7 cellular contexts compared by ENCODE assay signal in genomic region chr11:111870522-111870886, GRCh38. TPM values are rescaled to one million over a fixed set of nuclear protein-coding genes. Genes with fewer than 3 reads are reported as not detected.
A peak's percentile ranks its signal among the peaks of the same experiment; 100 is the strongest.
DNase-seq lines count a peak whose midpoint lies in the region; ATAC-seq and TF ChIP-seq lines count a peak whose summit lies in the region.

No MANE protein-coding gene starts in this region.

- no peak for TF ChIP-seq CTCF in VCaP (conservative IDR thresholded peaks at IDR 0.05)

- ATAC-seq in GM18520 (IDR thresholded peaks at IDR 0.05; ENCODE audit: unreplicated experiment) (peak; percentile 6), HG02678 (IDR thresholded peaks at IDR 0.05; ENCODE audit: unreplicated experiment) (peak; percentile 19)

- H3K27me3 ChIP-seq in subcutaneous abdominal adipose tissue (ENCODE audit: control insufficient read depth in 5 of 5, insufficient read depth in 4 of 5, low read length in 5 of 5): no peaks in the 10 kb centered on the region

- peak overlapping the region; percentile 82 to 93 (median 84) for H3K9ac ChIP-seq in subcutaneous abdominal adipose tissue (ENCODE audit: low read length in 5 of 5)

- intact Hi-C loops in posterior vena cava (cut with DNase I): loop anchor here in 1 of 2 donors (10.0 kb wide), 2 partner anchors 64 to 104 kb away; partner anchors contain the start of gene DIXDC1

- no peaks in the 10 kb centered on the region for H3K9me3 ChIP-seq in subcutaneous abdominal adipose tissue (ENCODE audit: control insufficient read depth in 5 of 5, low read length in 5 of 5)

- peaks cover 19 to 36% (median 25%) of the 10 kb centered on the region in 5 donors for H3K36me3 ChIP-seq in subcutaneous abdominal adipose tissue (ENCODE audit: control insufficient read depth in 5 of 5, insufficient read depth in 5 of 5, low read length in 5 of 5)

- peaks cover 3 to 20% (median 16%) of the 10 kb centered on the region in 5 donors for H3K4me1 ChIP-seq in subcutaneous abdominal adipose tissue (ENCODE audit: control insufficient read depth in 5 of 5, insufficient read depth in 5 of 5, low read length in 5 of 5)

- DNase-seq in posterior vena cava (ENCODE audit: low spot score): no peak
- no peak for DNase-seq in stimulated activated CD4-positive, alpha-beta T cell treated with anti-CD3 and anti-CD28 coated beads, Interleukin-4, amount 100 ng/mL, for 4 hours

- H3K27ac ChIP-seq in VCaP (peak overlapping the region; percentile 81), subcutaneous abdominal adipose tissue (ENCODE audit: low read depth, low read length) (peak overlapping the region; percentile 85)

- H3K4me3 ChIP-seq in iPS-11a (ENCODE audit: low read depth, low read length) (peak overlapping the region; percentile 69), subcutaneous abdominal adipose tissue (ENCODE audit: low read depth in 1 of 5, low read length in 5 of 5) (peak overlapping the region; percentile 81 to 98 (median 95))

RNA-seq across cellular contexts. Expression of gene ALG9, which starts 0.9 kb away (rescaled TPM):
- 10 to 100 TPM; 21.8 to 23.8 TPM for total RNA-seq in posterior vena cava

RNA-seq across cellular contexts. Expression of gene FDXACB1, which starts 8.5 kb away (rescaled TPM):
- 1 to 10 TPM; 1.3 to 1.8 TPM for total RNA-seq in posterior vena cava

RNA-seq across cellular contexts. Expression of gene CFAP68, which starts 8.8 kb away (rescaled TPM):
- total RNA-seq in posterior vena cava: 1 to 10 TPM; 9.0 to 9.2 TPM

RNA-seq across cellular contexts. Expression of gene CRYAB, which starts 41.1 kb away (rescaled TPM):
- 100 to 1,000 TPM; 527 to 713 TPM for total RNA-seq in posterior vena cava

RNA-seq across cellular contexts. Expression of gene HSPB2, which starts 42.0 kb away (rescaled TPM):
- 10 to 100 TPM; 11.6 to 16.5 TPM for total RNA-seq in posterior vena cava
